In the genomic region with DNA sequence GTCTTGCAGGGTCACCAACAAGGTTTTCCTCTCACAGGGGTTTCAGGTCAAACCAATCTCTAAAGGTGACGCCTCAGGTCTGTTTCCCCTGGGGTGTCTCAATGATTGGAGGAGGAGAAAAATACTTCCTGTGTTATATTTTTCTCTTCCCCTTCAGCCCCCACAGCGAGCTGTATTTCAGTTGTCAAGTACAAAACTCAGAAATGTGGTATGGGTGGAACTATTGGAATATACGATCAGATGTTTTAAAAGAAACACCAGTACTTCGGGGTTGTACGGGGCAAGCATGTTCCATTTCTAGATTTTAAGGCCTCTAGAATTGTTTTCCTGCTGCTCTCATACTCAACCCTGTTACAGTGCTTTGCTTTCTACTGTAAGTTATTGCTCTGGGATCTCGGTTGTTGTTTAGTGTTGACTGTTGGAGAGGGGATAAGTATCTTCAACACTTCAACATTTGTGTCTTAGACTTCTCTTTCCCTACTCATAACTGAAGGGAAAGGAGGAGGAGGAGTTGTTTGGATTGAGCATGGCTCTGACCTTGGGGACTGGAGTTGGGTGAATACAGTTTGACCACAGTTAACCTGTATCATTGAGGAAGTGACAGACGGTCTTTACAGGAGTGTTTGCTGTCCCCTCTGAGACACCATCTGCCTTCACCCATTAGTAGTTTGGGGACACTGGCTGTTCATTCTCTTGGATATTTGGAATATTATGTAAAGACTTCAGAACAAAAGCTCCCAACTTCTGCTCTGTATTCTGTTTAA, we compare ENCODE assay signal across 8 cellular contexts. TPM values are rescaled to one million over a fixed set of nuclear protein-coding genes. Genes with fewer than 3 reads are reported as not detected.
DNase-seq lines count a peak whose midpoint lies in the region; ATAC-seq, FAIRE-seq and TF ChIP-seq lines count a peak whose summit lies in the region.

No MANE protein-coding gene starts in this region.

- no peaks in the 10 kb centered on the region for H3K36me3 Mint-ChIP-seq in endothelial cell (ENCODE audit: low read depth, unreplicated experiment)

- peaks cover 41% of the 10 kb centered on the region for H3K4me1 Mint-ChIP-seq in endothelial cell (ENCODE audit: unreplicated experiment)

- DNase-seq in A673 (ENCODE audit: low spot score) (no peak), Panc1 (ENCODE audit: low read depth, low spot score) (no peak), endothelial cell (ENCODE audit: low spot score) (no peak), pancreas (no peak), posterior cingulate gyrus (no peak), erythroblast (lab: John Stamatoyannopoulos, UW) (no peak), T1000 (lab: John Stamatoyannopoulos, UW) (no peak)

- no peaks in the 10 kb centered on the region for H3K36me3 ChIP-seq in A673 (ENCODE audit: insufficient read depth, low read length, poor library complexity, severe bottlenecking)
- H3K36me3 ChIP-seq in Panc1 (ENCODE audit: control insufficient read depth, insufficient read depth, low read length): no peaks in the 10 kb centered on the region; the same call in 1 of the 2 replicates
- H3K36me3 ChIP-seq in pancreas: no peaks in the 10 kb centered on the region

- H3K4me3 Mint-ChIP-seq in endothelial cell (ENCODE audit: unreplicated experiment): peak overlapping the region; percentile 97

- peak; percentile 38 for ATAC-seq in GM18511 (IDR thresholded peaks at IDR 0.05; ENCODE audit: unreplicated experiment)
- ATAC-seq in Panc1: no peak
- peak in 2 of 4 donors; percentile 4 to 5 for ATAC-seq in pancreas

- H3K4me3 ChIP-seq in A673 (ENCODE audit: low read depth, low read length, poor library complexity, severe bottlenecking) (peak overlapping the region; percentile 78), Panc1 (ENCODE audit: low read depth in 2 of 2, low read length in 2 of 2) (peak overlapping the region; percentile 84 to 87), pancreas (peak overlapping the region; percentile 56 to 74 (median 64))

- no peak for TF ChIP-seq POLR2A in erythroblast (IDR thresholded peaks at IDR 0.05; ENCODE audit: low read length)

- H3K27me3 ChIP-seq in A673 (replicated peaks; ENCODE audit: insufficient read depth, low read depth, low read length, poor library complexity): peaks cover 13% of the 10 kb centered on the region
- peaks cover 10% of the 10 kb centered on the region for H3K27me3 ChIP-seq in Panc1 (ENCODE audit: control insufficient read depth, insufficient read depth, low read length)
- no peaks in the 10 kb centered on the region for H3K27me3 ChIP-seq in pancreas

- TF ChIP-seq CTCF in A673 (conservative IDR thresholded peaks at IDR 0.05; ENCODE audit: low read depth, low read length) (no peak), Panc1 (IDR thresholded peaks at IDR 0.05) (no peak), endothelial cell (IDR thresholded peaks at IDR 0.05; ENCODE audit: unreplicated experiment) (no peak), pancreas (IDR thresholded peaks at IDR 0.05) (no peak)

- FAIRE-seq in pancreas (lab: Jason Lieb, UNC): no peak

- H3K27ac ChIP-seq in A673 (ENCODE audit: low read depth, low read length, poor library complexity, severe bottlenecking): no peak overlapping the region
- peak overlapping the region; percentile 86 for H3K27ac ChIP-seq in Panc1 (ENCODE audit: low read length)
- H3K27ac ChIP-seq in pancreas: peak overlapping the region; percentile 78 to 95 (median 89)

- WGBS in pancreas, 2 donors: 3 to 8% methylated on average over 7 of the region's 7 CpGs

- H3K4me1 ChIP-seq in A673 (ENCODE audit: insufficient read depth, low read length, poor library complexity, severe bottlenecking) (peaks cover 13% of the 10 kb centered on the region), Panc1 (ENCODE audit: control insufficient read depth, insufficient read depth, low read length) (peaks cover 33% of the 10 kb centered on the region), pancreas (peaks cover 40 to 43% (median 42%) of the 10 kb centered on the region in 3 donors)

- H3K27ac Mint-ChIP-seq in endothelial cell (ENCODE audit: unreplicated experiment): peak overlapping the region; percentile 86

- H3K9me3 ChIP-seq in A673 (ENCODE audit: low read depth, low read length, poor library complexity, severe bottlenecking) (no peaks in the 10 kb centered on the region), Panc1 (ENCODE audit: control insufficient read depth, insufficient read depth, low read depth, low read length) (no peaks in the 10 kb centered on the region), pancreas (no peaks in the 10 kb centered on the region)

- BruUV-seq in A673 (replicated peaks; lab: Mats Ljungman, UMichigan) (TSS peak; percentile 35), Panc1 (replicated peaks; lab: Mats Ljungman, UMichigan) (no TSS peak)

- POLR2A ChIA-PET in A673 (lab: Charles Lee; ENCODE audit: low non-redundant PET) (interaction anchor here (0.6 kb wide), 1 partner anchor 118 kb away, joined by 3 read pairs; no protein-coding TSS in a partner anchor), Panc1 (lab: Charles Lee) (no interaction called here)

- intact Hi-C loops in A673 (cut with micrococcal nuclease; ENCODE audit: unreplicated experiment): no loop called here
- intact Hi-C loops in Panc1 (cut with micrococcal nuclease; ENCODE audit: unreplicated experiment): no loop called here
- intact Hi-C loops in pancreas (cut with DNase I): no loop called here
- intact Hi-C loops in posterior cingulate gyrus (cut with DNase I): no loop called here

- peaks cover 27% of the 10 kb centered on the region for H3K27me3 Mint-ChIP-seq in endothelial cell (ENCODE audit: unreplicated experiment)

- H3K9me3 Mint-ChIP-seq in endothelial cell (ENCODE audit: unreplicated experiment): no peaks in the 10 kb centered on the region

- CTCF ChIA-PET in A673 (lab: Charles Lee): no interaction called here
- CTCF ChIA-PET in Panc1 (lab: Charles Lee): no interaction called here

- in situ Hi-C loops in Panc1 (cut with HindIII; ENCODE audit: low pct_unique_long_range_greater_than_20kb, low sequenced_read_pairs): no loop called here

RNA-seq across cellular contexts. Expression of a gene that starts 2.0 kb away (rescaled TPM):
- total RNA-seq in A673 (2021) (39.2 and 41.9 TPM in 2 replicates), Panc1 (2021; ENCODE audit: unreplicated experiment) (72.4 TPM), endothelial cell (ENCODE audit: unreplicated experiment) (109 TPM), pancreas (10 to 100 TPM; 28.3 to 55.7 (median 30.8) TPM)
- polyA plus RNA-seq in Panc1 (2012; ENCODE audit: insufficient read length): 52.2 TPM
- 10 to 100 TPM; 38.8 to 48.9 TPM for polyA plus RNA-seq in pancreas

RNA-seq across cellular contexts. Expression of a gene that starts 51.3 kb away (rescaled TPM):
- total RNA-seq in A673 (2021): 18.7 and 24.0 TPM in 2 replicates
- total RNA-seq in Panc1 (2021; ENCODE audit: unreplicated experiment): 12.0 TPM
- polyA plus RNA-seq in Panc1 (2012; ENCODE audit: insufficient read length): 7.2 TPM
- 3.2 TPM for total RNA-seq in endothelial cell (ENCODE audit: unreplicated experiment)
- 1 to 10 TPM; 2.3 to 7.0 (median 3.8) TPM for total RNA-seq in pancreas
- 1 to 10 TPM; 2.4 to 4.8 TPM for polyA plus RNA-seq in pancreas
